Comparison of ENCODE assay signal across 10 cellular contexts in genomic region chr19:782195-783043, GRCh38. TPM values are rescaled to one million over a fixed set of nuclear protein-coding genes. Genes with fewer than 3 reads are reported as not detected.
DNase-seq lines count a peak whose midpoint lies in the region; ATAC-seq and TF ChIP-seq lines count a peak whose summit lies in the region.
"Had no signal": no experiment of that assay in that cellular context is flagged by ENCODE, and none has a peak within 500 bp of the region (broad histone marks: within the 10 kb centered on the region; RNA-seq: fewer than 3 reads in every experiment).

No MANE protein-coding gene starts in this region.

- H3K4me3 ChIP-seq in SK-N-SH (ENCODE audit: low read depth in 2 of 2, low read length in 1 of 2) = no peak overlapping the region
- H3K4me3 ChIP-seq in gastroesophageal sphincter = peak overlapping the region in 1 of 2 donors; percentile 2
- peak overlapping the region; percentile 59 for H3K4me3 ChIP-seq in osteoblast (ENCODE audit: insufficient read depth, low read length)
- no peak overlapping the region for H3K4me3 ChIP-seq in effector memory CD4-positive, alpha-beta T cell (ENCODE audit: insufficient read depth, low read depth, low read length, poor library complexity, severe bottlenecking)

- BruUV-seq in Calu3 (replicated peaks; lab: Mats Ljungman, UMichigan) = no TSS peak

- H2AFZ ChIP-seq in SK-N-SH (ENCODE audit: low read depth) = no peak overlapping the region
- H2AFZ ChIP-seq in osteoblast (ENCODE audit: low read length) = peak overlapping the region; percentile 71

- H3K4me1 ChIP-seq in SK-N-SH (ENCODE audit: control insufficient read depth in 1 of 2, insufficient read depth in 2 of 2, low read depth in 1 of 2, low read length in 1 of 2) (peaks cover 0 to 6% of the 10 kb centered on the region in 2 experiments; a peak in 1 of 4 replicates), gastroesophageal sphincter (peaks cover 0 to 15% (median 4%) of the 10 kb centered on the region in 3 donors), osteoblast (ENCODE audit: insufficient read depth, low read length) (peaks cover 18% of the 10 kb centered on the region)
- no peaks in the 10 kb centered on the region for H3K4me1 ChIP-seq in effector memory CD4-positive, alpha-beta T cell (ENCODE audit: control insufficient read depth, insufficient read depth, low read length, poor library complexity, severe bottlenecking)

- no peaks in the 10 kb centered on the region for H3K9me3 ChIP-seq in SK-N-SH
- H3K9me3 ChIP-seq in gastroesophageal sphincter = no peaks in the 10 kb centered on the region
- H3K9me3 ChIP-seq in osteoblast (ENCODE audit: low read depth, low read length) = no peaks in the 10 kb centered on the region
- H3K9me3 ChIP-seq in effector memory CD4-positive, alpha-beta T cell (ENCODE audit: control insufficient read depth, low read length) = no peaks in the 10 kb centered on the region

- TF ChIP-seq CTCF in Calu3 (IDR thresholded peaks at IDR 0.05; ENCODE audit: unreplicated experiment) (no peak), SK-N-SH (IDR thresholded peaks at IDR 0.05) (no peak), gastroesophageal sphincter (IDR thresholded peaks at IDR 0.05) (no peak), osteoblast (IDR thresholded peaks at IDR 0.05; ENCODE audit: extremely low read depth, low read depth, low read length) (no peak)

- peaks cover 6% of the 10 kb centered on the region for H3K36me3 Mint-ChIP-seq in Calu3 (ENCODE audit: insufficient read depth, unreplicated experiment)
- H3K36me3 Mint-ChIP-seq: CD8-positive, alpha-beta T cell had no signal

- POLR2A ChIA-PET in SK-N-SH (lab: Yijun Ruan, JAX) = interaction anchor here (0.6 kb wide), 1 partner anchor 10 kb away, joined by 3 read pairs; no protein-coding TSS in a partner anchor

- CTCF ChIA-PET in Calu3 (lab: Charles Lee) = interaction anchor here (1.3 kb wide), 1 partner anchor 17 kb away, joined by 3 read pairs; no protein-coding TSS in a partner anchor
- CTCF ChIA-PET in SK-N-SH (lab: Yijun Ruan, JAX) = interaction anchor here (0.6 to 1.0 kb wide), 2 partner anchors 48 to 136 kb away, joined by 3 to 4 read pairs; no protein-coding TSS in a partner anchor

- H3K9me3 Mint-ChIP-seq in Calu3 (ENCODE audit: low read depth, unreplicated experiment) = no peaks in the 10 kb centered on the region
- H3K9me3 Mint-ChIP-seq: CD8-positive, alpha-beta T cell had no signal

- intact Hi-C loops in Calu3 (cut with micrococcal nuclease; ENCODE audit: unreplicated experiment) = no loop called here

- ATAC-seq in gastroesophageal sphincter (peak; percentile 18), HG03108 (IDR thresholded peaks at IDR 0.05; ENCODE audit: unreplicated experiment) (no peak)
- ATAC-seq: CD8-positive, alpha-beta T cell had no signal

- WGBS in SK-N-SH (ENCODE audit: low lambda C conversion rate) = 65% methylated on average over 35 of the region's 37 CpGs
- 53 to 100% methylated on average over 1 to 7 of the region's 37 CpGs for WGBS in gastroesophageal sphincter (ENCODE audit: low coverage in 1 of 2), 2 donors

- no peaks in the 10 kb centered on the region for H3F3A ChIP-seq in SK-N-SH (replicated peaks; ENCODE audit: insufficient read depth)

- TF ChIP-seq POLR2A in gastroesophageal sphincter (IDR thresholded peaks at IDR 0.05) = no peak

- H4K20me1 ChIP-seq in SK-N-SH (ENCODE audit: insufficient read depth) (no peaks in the 10 kb centered on the region), osteoblast (ENCODE audit: insufficient read depth, low read length) (no peaks in the 10 kb centered on the region)

- no peak overlapping the region for H3K9ac ChIP-seq in SK-N-SH

- H3K27me3 ChIP-seq in SK-N-SH (ENCODE audit: insufficient read depth) (no peaks in the 10 kb centered on the region), gastroesophageal sphincter (peaks cover 28% of the 10 kb centered on the region), osteoblast (ENCODE audit: insufficient read depth, low read length) (no peaks in the 10 kb centered on the region)
- H3K27me3 ChIP-seq in effector memory CD4-positive, alpha-beta T cell (replicated peaks; ENCODE audit: control insufficient read depth, insufficient read depth, low read length, poor library complexity, severe bottlenecking) = no peaks in the 10 kb centered on the region

- no peak for TF ChIP-seq RAD21 in SK-N-SH (IDR thresholded peaks at IDR 0.05; ENCODE audit: low read length)

- H3K36me3 ChIP-seq in SK-N-SH (replicated peaks in 1 of 2; ENCODE audit: control insufficient read depth in 1 of 2, insufficient read depth in 2 of 2, low read length in 1 of 2) (no peaks in the 10 kb centered on the region), gastroesophageal sphincter (no peaks in the 10 kb centered on the region), osteoblast (ENCODE audit: insufficient read depth, low read length) (no peaks in the 10 kb centered on the region)
- H3K36me3 ChIP-seq in effector memory CD4-positive, alpha-beta T cell (ENCODE audit: control insufficient read depth, insufficient read depth, low read length) = no peaks in the 10 kb centered on the region

- no peaks in the 10 kb centered on the region for H3K79me2 ChIP-seq in SK-N-SH (ENCODE audit: insufficient read depth)
- no peaks in the 10 kb centered on the region for H3K79me2 ChIP-seq in osteoblast (ENCODE audit: insufficient read depth, low read length)

- no peaks in the 10 kb centered on the region for H3K27me3 Mint-ChIP-seq in Calu3 (ENCODE audit: unreplicated experiment)

- no peak for TF ChIP-seq EP300 in SK-N-SH (IDR thresholded peaks at IDR 0.05; ENCODE audit: borderline replicate concordance in 1 of 2, low read depth in 1 of 2, low read length in 1 of 2)
- TF ChIP-seq EP300 in gastroesophageal sphincter (IDR thresholded peaks at IDR 0.05) = no peak

- no peak overlapping the region for H3K27ac Mint-ChIP-seq in Calu3 (ENCODE audit: unreplicated experiment)
- H3K27ac Mint-ChIP-seq: CD8-positive, alpha-beta T cell had no signal

- no peaks in the 10 kb centered on the region for H3K9me2 ChIP-seq in SK-N-SH

- no peak overlapping the region for H3K27ac ChIP-seq in SK-N-SH (ENCODE audit: low read depth in 2 of 2, low read length in 1 of 2)
- H3K27ac ChIP-seq in gastroesophageal sphincter = peak overlapping the region in 1 of 4 donors; percentile 56
- H3K27ac ChIP-seq in osteoblast (ENCODE audit: low read depth, low read length) = peak overlapping the region; percentile 17
- no peak overlapping the region for H3K27ac ChIP-seq in effector memory CD4-positive, alpha-beta T cell (ENCODE audit: insufficient read depth, low read length, poor library complexity, severe bottlenecking)

- H3K4me1 Mint-ChIP-seq in Calu3 (ENCODE audit: low read depth, unreplicated experiment) = peaks cover 9% of the 10 kb centered on the region

- H3K4me2 ChIP-seq in SK-N-SH (peak overlapping the region; percentile 34; the same call in 1 of the 2 replicates), osteoblast (ENCODE audit: insufficient read depth, low read length) (peak overlapping the region; percentile 80)

- H3K4me3 Mint-ChIP-seq in Calu3 (ENCODE audit: low read depth, unreplicated experiment) = peak overlapping the region; percentile 54
- H3K4me3 Mint-ChIP-seq: CD8-positive, alpha-beta T cell had no signal

- peak; percentile 53 for DNase-seq in Calu3
- no peak for DNase-seq in SK-N-SH
- DNase-seq in osteoblast (ENCODE audit: insufficient read length, low spot score, missing footprints) = peak; percentile 95
- no peak for DNase-seq in T-helper 9 cell
- DNase-seq in DMS153 (lab: John Stamatoyannopoulos, UW) = no peak
- no peak for DNase-seq in effector memory CD4-positive, alpha-beta T cell
- DNase-seq: CD8-positive, alpha-beta T cell; stimulated activated naive CD4-positive, alpha-beta T cell treated with Interleukin-2 at 50 U/mL for 16 hours had no signal

TF ChIP-seq in SK-N-SH, 30 proteins besides CTCF, POLR2A, EP300 and RAD21 (continues in another document):
- no peak for TF ChIP-seq PBX3 (IDR thresholded peaks at IDR 0.05)
- TF ChIP-seq TAF1 (IDR thresholded peaks at IDR 0.05; ENCODE audit: borderline replicate concordance, low read depth, low read length) = no peak
- TF ChIP-seq GABPA (IDR thresholded peaks at IDR 0.05; ENCODE audit: low read depth) = no peak
- no peak for TF ChIP-seq TCF12 (IDR thresholded peaks at IDR 0.05)

RNA-seq across cellular contexts. Expression of gene PTBP1, which starts 14.8 kb away (rescaled TPM):
- 380 and 409 TPM in 2 replicates for total RNA-seq in Calu3 (2022)
- polyA plus RNA-seq in SK-N-SH (2012; rRNA removed) = 172 and 243 TPM in 2 replicates
- 81.4 and 143 TPM in 2 replicates for polyA plus RNA-seq in SK-N-SH (2012; cell fraction: cytosol; rRNA removed)
- polyA plus RNA-seq in SK-N-SH (2012; cell fraction: nucleus; rRNA removed) = 286 and 334 TPM in 2 replicates
- 10 to 100 TPM; 68.6 to 95.6 (median 79.3) TPM for total RNA-seq in gastroesophageal sphincter
- 106 and 124 TPM in 2 replicates for total RNA-seq in osteoblast

RNA-seq across cellular contexts. Expression of gene MISP, which starts 31.5 kb away (rescaled TPM):
- total RNA-seq in Calu3 (2022) (73.9 and 90.5 TPM in 2 replicates), gastroesophageal sphincter (under 1 TPM in 1 of 4 donors, not detected in 3; 0.52 TPM), osteoblast (0.36 and 0.59 TPM in 2 replicates)
- 0.03 and 0.08 TPM in 2 replicates for polyA plus RNA-seq in SK-N-SH (2012; rRNA removed)
- polyA plus RNA-seq in SK-N-SH (2012; cell fraction: cytosol; rRNA removed) = 0.05 TPM in 2 replicates
- polyA plus RNA-seq in SK-N-SH (2012; cell fraction: nucleus; rRNA removed) = 0.06 TPM in 2 replicates
- total RNA-seq: CD8-positive, alpha-beta T cell had no signal

RNA-seq across cellular contexts. Expression of gene PLPPR3, which starts 39.3 kb away (rescaled TPM):
- 0.27 TPM in 1 of 2 replicates, not detected in the other for total RNA-seq in Calu3 (2022)
- polyA plus RNA-seq in SK-N-SH (2012; rRNA removed) = 1.5 and 1.6 TPM in 2 replicates
- polyA plus RNA-seq in SK-N-SH (2012; cell fraction: cytosol; rRNA removed) = 0.59 and 1.2 TPM in 2 replicates
- 1.8 and 2.1 TPM in 2 replicates for polyA plus RNA-seq in SK-N-SH (2012; cell fraction: nucleus; rRNA removed)
- total RNA-seq in gastroesophageal sphincter = not detected
- total RNA-seq in osteoblast = 0.36 TPM in 1 of 2 replicates, not detected in the other
- total RNA-seq: CD8-positive, alpha-beta T cell had no signal

RNA-seq across cellular contexts. Expression of gene AZU1, which starts 45.2 kb away (rescaled TPM):
- not detected in 2 replicates for total RNA-seq in Calu3 (2022)
- polyA plus RNA-seq in SK-N-SH (2012; rRNA removed) = 0.15 TPM in 2 replicates
- not detected in 2 replicates for polyA plus RNA-seq in SK-N-SH (2012; cell fraction: cytosol; rRNA removed)
- polyA plus RNA-seq in SK-N-SH (2012; cell fraction: nucleus; rRNA removed) = 2.3 and 2.4 TPM in 2 replicates
- under 1 TPM in 1 of 4 donors, not detected in 3; 0.40 TPM for total RNA-seq in gastroesophageal sphincter
- total RNA-seq in osteoblast = not detected in 2 replicates

RNA-seq across cellular contexts. Expression of gene PRTN3, which starts 58.4 kb away (rescaled TPM):
- total RNA-seq in Calu3 (2022) = not detected in 2 replicates
- not detected in 2 replicates for polyA plus RNA-seq in SK-N-SH (2012; rRNA removed)
- polyA plus RNA-seq in SK-N-SH (2012; cell fraction: cytosol; rRNA removed) = not detected in 2 replicates
- polyA plus RNA-seq in SK-N-SH (2012; cell fraction: nucleus; rRNA removed) = not detected in 2 replicates
- not detected for total RNA-seq in gastroesophageal sphincter
- not detected in 2 replicates for total RNA-seq in osteoblast
- total RNA-seq: CD8-positive, alpha-beta T cell had no signal

Comparison
In these comparisons a context has a peak if more than half of its experiments do, and no peak if none do; other contexts are left out.
1. DNase-seq: peak in Calu3 (single experiment) and osteoblast (single experiment); none in SK-N-SH (single experiment), T-helper 9 cell (single experiment), DMS153 (single experiment) and effector memory CD4-positive, alpha-beta T cell (0 of 3).
2. RNA of gene MISP, which starts 31.5 kb away (total RNA-seq): 73.9 to 90.5 TPM in Calu3; 0.36 to 0.59 TPM in osteoblast and 0.52 TPM in gastroesophageal sphincter; every median in the first group is over 10 times any median in the second.